ENCODE assay signal across 11 cellular contexts in genomic region chr12:130714091-130714590, GRCh38. TPM values are rescaled to one million over a fixed set of nuclear protein-coding genes. Genes with fewer than 3 reads are reported as not detected.
A peak's percentile ranks its signal among the peaks of the same experiment; 100 is the strongest.
DNase-seq lines count a peak whose midpoint lies in the region; ATAC-seq and TF ChIP-seq lines count a peak whose summit lies in the region.
"Had no signal": no experiment of that assay in that cellular context is flagged by ENCODE, and none has a peak within 500 bp of the region (broad histone marks: within the 10 kb centered on the region; RNA-seq: fewer than 3 reads in every experiment).

No MANE protein-coding gene starts in this region.

- 6 to 7% methylated on average over 20 of the region's 20 CpGs for WGBS in ectodermal cell, 2 experiments

- ATAC-seq in GM18868 (IDR thresholded peaks at IDR 0.05; ENCODE audit: unreplicated experiment) (peak; percentile 28), omental fat pad (ENCODE audit: low FRiP score) (peak; percentile 63), foreskin keratinocyte (no peak)

- peaks cover 25% of the 10 kb centered on the region for H3K4me1 ChIP-seq in ectodermal cell (ENCODE audit: control insufficient read depth, insufficient read depth, low read length)
- no peaks in the 10 kb centered on the region for H3K4me1 ChIP-seq in foreskin keratinocyte

- peaks cover 50% of the 10 kb centered on the region for H3K27me3 ChIP-seq in ectodermal cell (ENCODE audit: control insufficient read depth, insufficient read depth, low read length, poor library complexity, severe bottlenecking)
- peaks cover 49% of the 10 kb centered on the region for H3K27me3 ChIP-seq in foreskin keratinocyte

- H3K9me3 ChIP-seq in ectodermal cell (ENCODE audit: control insufficient read depth, low read length): no peaks in the 10 kb centered on the region

- no peaks in the 10 kb centered on the region for H3K36me3 ChIP-seq in ectodermal cell (ENCODE audit: control insufficient read depth, insufficient read depth, low read length)

- H3K27ac ChIP-seq in ectodermal cell (ENCODE audit: insufficient read depth, low read depth, low read length, poor library complexity, severe bottlenecking) (no peak overlapping the region), foreskin keratinocyte (no peak overlapping the region)

- DNase-seq in Ammon's horn (ENCODE audit: low spot score): peak; percentile 65
- DNase-seq in omental fat pad (ENCODE audit: low spot score): no peak
- no peak for DNase-seq in activated gamma-delta T cell (lab: John Stamatoyannopoulos, UW)
- DNase-seq in NCI-H510A treated with DMSO at 0.1 percent for 48 hours (lab: John Stamatoyannopoulos, UW): no peak
- DNase-seq in mesenteric fat pad (ENCODE audit: low spot score): no peak
- DNase-seq in foreskin keratinocyte: no peak
- DNase-seq: activated naive CD4-positive, alpha-beta T cell treated with anti-CD3 and anti-CD28 coated beads, Interleukin-2, amount 10 ng/mL, durations not matched to agents 7 days and 5 days; T-helper 1 cell had no signal

- peak overlapping the region; percentile 51 for H3K4me3 ChIP-seq in ectodermal cell (ENCODE audit: insufficient read depth, low read depth, low read length)

- no peak for TF ChIP-seq CTCF in omental fat pad (IDR thresholded peaks at IDR 0.05)
- TF ChIP-seq CTCF in foreskin keratinocyte (conservative IDR thresholded peaks at IDR 0.05): no peak

RNA-seq across cellular contexts. Expression of gene RIMBP2, which starts 2.0 kb away (rescaled TPM):
- 9.7 TPM for polyA plus RNA-seq in ectodermal cell (2013, experiment 1 of 4)
- 8.0 TPM for polyA plus RNA-seq in ectodermal cell (2013, experiment 2 of 4)
- polyA plus RNA-seq in ectodermal cell (2013, experiment 3 of 4): 4.8 TPM
- 5.6 TPM for polyA plus RNA-seq in ectodermal cell (2013, experiment 4 of 4)
- 1 to 10 TPM in 2 of 4 donors, under 1 TPM in 1, not detected in 1; 0.36 to 3.2 (median 1.6) TPM for total RNA-seq in omental fat pad
- 1.1 TPM for total RNA-seq in mesenteric fat pad
- total RNA-seq in foreskin keratinocyte: 0.03 and 0.04 TPM in 2 replicates
- not detected in 2 replicates for polyA plus RNA-seq in foreskin keratinocyte
- polyA plus RNA-seq: IgD-negative memory B cell had no signal
